16 cellular contexts compared by ENCODE assay signal in the genomic region with DNA sequence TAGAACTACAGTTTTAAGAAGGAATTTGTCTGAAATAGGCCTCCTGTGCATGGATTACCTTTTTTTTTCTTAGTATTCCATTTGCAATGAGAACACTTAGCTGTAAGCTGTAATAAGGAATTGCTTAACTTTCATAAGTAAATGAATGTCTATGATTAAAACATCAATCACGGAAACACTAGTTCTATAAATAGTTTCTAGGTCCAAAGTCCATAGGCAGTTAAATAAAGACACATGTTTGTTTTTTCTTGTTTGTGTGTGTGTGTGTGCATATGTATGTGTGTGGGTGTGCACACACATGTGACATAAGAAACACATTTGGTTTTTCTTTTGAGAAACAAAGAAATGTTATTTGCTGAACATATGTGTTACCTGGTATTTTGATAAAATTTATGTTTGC. TPM values are rescaled to one million over a fixed set of nuclear protein-coding genes. Genes with fewer than 3 reads are reported as not detected.
A peak's percentile ranks its signal among the peaks of the same experiment; 100 is the strongest.
DNase-seq lines count a peak whose midpoint lies in the region; ATAC-seq, FAIRE-seq and TF ChIP-seq lines count a peak whose summit lies in the region.
"Had no signal": no experiment of that assay in that cellular context is flagged by ENCODE, and none has a peak within 500 bp of the region (broad histone marks: within the 10 kb centered on the region; RNA-seq: fewer than 3 reads in every experiment).

No MANE protein-coding gene starts in this region.

- WGBS in gastroesophageal sphincter (ENCODE audit: low coverage in 1 of 2), 2 donors = 18 to 58% methylated on average over 1 of the region's 1 CpG

- peaks cover 1% of the 10 kb centered on the region for H3K36me3 Mint-ChIP-seq in stimulated activated naive CD8-positive, alpha-beta T cell treated with anti-CD3 and anti-CD28 coated beads, Interleukin-15, Interleukin-2, amounts not matched to agents 100 ng/mL and 50 ng/mL, for 24 hours (ENCODE audit: low read depth)
- peaks cover 17% of the 10 kb centered on the region for H3K36me3 Mint-ChIP-seq in activated CD8-positive, alpha-beta T cell treated with anti-CD3 and anti-CD28 coated beads for 36 hours (ENCODE audit: low read depth)

- H3K4me1 Mint-ChIP-seq in stimulated activated naive CD8-positive, alpha-beta T cell treated with anti-CD3 and anti-CD28 coated beads, Interleukin-15, Interleukin-2, amounts not matched to agents 100 ng/mL and 50 ng/mL, for 24 hours (ENCODE audit: low read depth) = peaks cover 96% of the 10 kb centered on the region
- H3K4me1 Mint-ChIP-seq in stimulated activated naive CD8-positive, alpha-beta T cell treated with anti-CD3 and anti-CD28 coated beads, Interleukin-15, amount 100 ng/mL, for 72 hours = peaks cover 85% of the 10 kb centered on the region
- H3K4me1 Mint-ChIP-seq in activated CD8-positive, alpha-beta T cell treated with anti-CD3 and anti-CD28 coated beads for 36 hours (ENCODE audit: low read depth) = peaks cover 81% of the 10 kb centered on the region

- DNase-seq in stimulated activated naive CD8-positive, alpha-beta T cell treated with anti-CD3 and anti-CD28 coated beads, Interleukin-15, amount 100 ng/mL, for 72 hours = no peak
- no peak for DNase-seq in activated CD8-positive, alpha-beta T cell treated with anti-CD3 and anti-CD28 coated beads for 36 hours
- DNase-seq in left colon (no peak), dermis blood vessel endothelial cell (no peak), dedifferentiated amniotic fluid mesenchymal stem cell (ENCODE audit: extremely low spot score) (no peak), H54 (ENCODE audit: insufficient read length, low spot score) (no peak)
- DNase-seq: DND-41, HCEC 1CT, NCI-H1417, NCI-H446 treated with DMSO at 0.1 percent for 48 hours, SW 1271 had no signal

- TF ChIP-seq CTCF in activated CD8-positive, alpha-beta T cell treated with anti-CD3 and anti-CD28 coated beads for 36 hours (IDR thresholded peaks at IDR 0.05) = no peak
- TF ChIP-seq CTCF in gastroesophageal sphincter (IDR thresholded peaks at IDR 0.05) = no peak

- H3K27me3 Mint-ChIP-seq in stimulated activated naive CD8-positive, alpha-beta T cell treated with anti-CD3 and anti-CD28 coated beads, Interleukin-15, Interleukin-2, amounts not matched to agents 100 ng/mL and 50 ng/mL, for 24 hours = no peaks in the 10 kb centered on the region
- H3K27me3 Mint-ChIP-seq in stimulated activated naive CD8-positive, alpha-beta T cell treated with anti-CD3 and anti-CD28 coated beads, Interleukin-15, amount 100 ng/mL, for 72 hours = no peaks in the 10 kb centered on the region
- no peaks in the 10 kb centered on the region for H3K27me3 Mint-ChIP-seq in activated CD8-positive, alpha-beta T cell treated with anti-CD3 and anti-CD28 coated beads for 36 hours

- H3K27ac Mint-ChIP-seq in stimulated activated naive CD8-positive, alpha-beta T cell treated with anti-CD3 and anti-CD28 coated beads, Interleukin-15, Interleukin-2, amounts not matched to agents 100 ng/mL and 50 ng/mL, for 24 hours = peak overlapping the region; percentile 89
- no peak overlapping the region for H3K27ac Mint-ChIP-seq in stimulated activated naive CD8-positive, alpha-beta T cell treated with anti-CD3 and anti-CD28 coated beads, Interleukin-15, amount 100 ng/mL, for 72 hours
- peak overlapping the region; percentile 100 for H3K27ac Mint-ChIP-seq in activated CD8-positive, alpha-beta T cell treated with anti-CD3 and anti-CD28 coated beads for 36 hours

- H3K4me1 ChIP-seq in gastroesophageal sphincter = peaks cover 0 to 12% (median 0%) of the 10 kb centered on the region in 3 donors

- H3K27me3 ChIP-seq in gastroesophageal sphincter = no peaks in the 10 kb centered on the region

- POLR2A ChIA-PET in activated CD8-positive, alpha-beta T cell treated with anti-CD3 and anti-CD28 coated beads for 36 hours (lab: Charles Lee) = interaction anchor here (4.4 kb wide), 1 partner anchor 12 kb away, joined by 22 read pairs; a partner anchor contains a TSS

- H3K9me3 ChIP-seq in gastroesophageal sphincter = no peaks in the 10 kb centered on the region

- intact Hi-C loops in activated CD8-positive, alpha-beta T cell treated with anti-CD3 and anti-CD28 coated beads for 36 hours (cut with micrococcal nuclease) = loop anchor here (5.0 kb wide), 1 partner anchor 136 kb away; no protein-coding TSS in a partner anchor
- intact Hi-C loops in left colon (cut with DNase I, micrococcal nuclease) = no loop called here

- no peaks in the 10 kb centered on the region for H3K9me3 Mint-ChIP-seq in stimulated activated naive CD8-positive, alpha-beta T cell treated with anti-CD3 and anti-CD28 coated beads, Interleukin-15, Interleukin-2, amounts not matched to agents 100 ng/mL and 50 ng/mL, for 24 hours
- H3K9me3 Mint-ChIP-seq in stimulated activated naive CD8-positive, alpha-beta T cell treated with anti-CD3 and anti-CD28 coated beads, Interleukin-15, amount 100 ng/mL, for 72 hours = no peaks in the 10 kb centered on the region
- H3K9me3 Mint-ChIP-seq in activated CD8-positive, alpha-beta T cell treated with anti-CD3 and anti-CD28 coated beads for 36 hours = no peaks in the 10 kb centered on the region

- no peak for TF ChIP-seq POLR2A in gastroesophageal sphincter (IDR thresholded peaks at IDR 0.05)
- no peak for TF ChIP-seq POLR2A in H54 (IDR thresholded peaks at IDR 0.05; ENCODE audit: low read depth, low read length)

- CTCF ChIA-PET in activated CD8-positive, alpha-beta T cell treated with anti-CD3 and anti-CD28 coated beads for 36 hours (lab: Charles Lee) = interaction anchor here (1.9 kb wide), 1 partner anchor 10 kb away, joined by 5 read pairs; no protein-coding TSS in a partner anchor

- H3K27ac ChIP-seq in gastroesophageal sphincter = no peak overlapping the region

- H3K4me3 ChIP-seq in gastroesophageal sphincter = no peak overlapping the region

- H3K4me3 Mint-ChIP-seq in stimulated activated naive CD8-positive, alpha-beta T cell treated with anti-CD3 and anti-CD28 coated beads, Interleukin-15, Interleukin-2, amounts not matched to agents 100 ng/mL and 50 ng/mL, for 24 hours = peak overlapping the region; percentile 17
- H3K4me3 Mint-ChIP-seq in stimulated activated naive CD8-positive, alpha-beta T cell treated with anti-CD3 and anti-CD28 coated beads, Interleukin-15, amount 100 ng/mL, for 72 hours = peak overlapping the region in 1 of 2 donors; percentile 17
- H3K4me3 Mint-ChIP-seq in activated CD8-positive, alpha-beta T cell treated with anti-CD3 and anti-CD28 coated beads for 36 hours = peak overlapping the region; percentile 12

- H3K36me3 ChIP-seq in gastroesophageal sphincter = no peaks in the 10 kb centered on the region

- no peak for TF ChIP-seq EP300 in gastroesophageal sphincter (IDR thresholded peaks at IDR 0.05)

- no peak for ATAC-seq in stimulated activated naive CD8-positive, alpha-beta T cell treated with anti-CD3 and anti-CD28 coated beads, Interleukin-15, amount 100 ng/mL, for 72 hours
- ATAC-seq in activated CD8-positive, alpha-beta T cell treated with anti-CD3 and anti-CD28 coated beads for 36 hours = no peak
- ATAC-seq in left colon = peak; percentile 75
- ATAC-seq in gastroesophageal sphincter = no peak
- ATAC-seq: activated CD4-positive, CD25-positive, alpha-beta regulatory T cell treated with anti-CD3 and anti-CD28 coated beads, Interleukin-2, amount 50 U/mL, for 24 hours had no signal

- FAIRE-seq in H54 (lab: Jason Lieb, UNC) = no peak
- FAIRE-seq: bronchial epithelial cell, frontal cortex had no signal

RNA-seq across cellular contexts. Expression of a gene that starts 11.2 kb away (rescaled TPM):
- 10 to 100 TPM; 10.6 to 11.8 TPM for total RNA-seq in activated CD8-positive, alpha-beta T cell treated with anti-CD3 and anti-CD28 coated beads for 36 hours
- total RNA-seq in left colon (10 to 100 TPM; 16.6 to 21.1 TPM), dermis blood vessel endothelial cell (0.51 and 1.5 TPM in 2 replicates), gastroesophageal sphincter (1 to 10 TPM; 2.4 to 4.3 (median 2.7) TPM)
- total RNA-seq: bronchial epithelial cell had no signal

Comparison
In these comparisons a context has a peak if more than half of its experiments do, and no peak if none do; other contexts are left out.
1. H3K27ac Mint-ChIP-seq: peak in stimulated activated naive CD8-positive, alpha-beta T cell treated with anti-CD3 and anti-CD28 coated beads, Interleukin-15, Interleukin-2, amounts not matched to agents 100 ng/mL and 50 ng/mL, for 24 hours (single experiment) and activated CD8-positive, alpha-beta T cell treated with anti-CD3 and anti-CD28 coated beads for 36 hours (single experiment); none in stimulated activated naive CD8-positive, alpha-beta T cell treated with anti-CD3 and anti-CD28 coated beads, Interleukin-15, amount 100 ng/mL, for 72 hours (0 of 2).